1 cellular context compared by ENCODE assay signal in the genomic region with DNA sequence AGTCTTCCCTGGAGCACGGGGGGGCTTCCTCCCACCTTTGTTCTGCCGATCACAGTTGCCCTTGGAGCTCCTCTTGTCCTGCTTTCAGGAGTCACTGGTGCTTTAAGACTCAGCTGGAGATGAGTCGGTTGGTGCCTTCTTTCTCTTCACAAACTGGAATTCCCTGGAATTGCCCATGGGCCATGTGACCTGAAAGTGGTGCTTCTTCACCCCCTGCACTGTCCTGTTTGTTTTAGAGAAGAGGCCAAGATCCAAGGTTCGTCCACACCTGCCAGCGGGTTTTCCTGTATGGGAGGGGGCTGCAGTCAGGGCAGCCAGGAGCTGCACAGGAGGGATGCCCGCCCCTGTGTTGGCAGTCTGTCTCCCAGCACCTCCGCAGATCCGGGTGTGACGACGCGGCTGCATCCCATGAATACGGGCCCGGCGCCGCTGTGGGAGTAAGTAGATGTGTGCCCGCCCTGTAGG.
TF ChIP-seq lines count a peak whose summit lies in the region.

No MANE protein-coding gene starts in this region.

TF ChIP-seq in HepG2, 621 proteins besides CTCF, POLR2A, EP300 and RAD21 (continued from another document and continues in another):
- TF ChIP-seq MLX (CRISPR knock-in tag; IDR thresholded peaks at IDR 0.05) (peak; percentile 73; the same call in 1 of the 2 replicates), ZBED4 (CRISPR knock-in tag; IDR thresholded peaks at IDR 0.05; ENCODE audit: borderline replicate concordance) (no peak), ZNF468 (CRISPR knock-in tag; IDR thresholded peaks at IDR 0.05) (no peak), ZNF747 (CRISPR knock-in tag; IDR thresholded peaks at IDR 0.05; ENCODE audit: borderline replicate concordance) (0 out of 2 replicates have a peak, but pooled peaks have one; percentile 26), MATR3 (CRISPR knock-in tag; IDR thresholded peaks at IDR 0.05) (no peak), ZNF33A (CRISPR knock-in tag; IDR thresholded peaks at IDR 0.05; ENCODE audit: borderline replicate concordance) (no peak), CHCHD3 (CRISPR knock-in tag; IDR thresholded peaks at IDR 0.05) (no peak), HIVEP1 (CRISPR knock-in tag; IDR thresholded peaks at IDR 0.05) (peak; percentile 86; the same call in 1 of the 2 replicates), EZH2 (conservative IDR thresholded peaks at IDR 0.05; ENCODE audit: low read depth, low read length) (no peak), ZBTB8A (CRISPR knock-in tag; IDR thresholded peaks at IDR 0.05; ENCODE audit: borderline replicate concordance, low read depth) (no peak), KDM4B (CRISPR knock-in tag; IDR thresholded peaks at IDR 0.05) (no peak), ZNF83 (CRISPR knock-in tag; IDR thresholded peaks at IDR 0.05; ENCODE audit: borderline replicate concordance) (no peak), ZFP36L1 (CRISPR knock-in tag; IDR thresholded peaks at IDR 0.05) (no peak), FUBP1 (CRISPR knock-in tag; IDR thresholded peaks at IDR 0.05; ENCODE audit: borderline replicate concordance) (no peak), SRY (CRISPR knock-in tag; IDR thresholded peaks at IDR 0.05) (no peak), ZNF121 (CRISPR knock-in tag; IDR thresholded peaks at IDR 0.05) (no peak), ZBTB3 (CRISPR knock-in tag; IDR thresholded peaks at IDR 0.05; ENCODE audit: borderline replicate concordance, low read depth) (no peak), TBX3 (IDR thresholded peaks at IDR 0.05; ENCODE audit: borderline replicate concordance) (no peak), REL (CRISPR knock-in tag; conservative IDR thresholded peaks at IDR 0.05) (no peak), NRL (CRISPR knock-in tag; IDR thresholded peaks at IDR 0.05; ENCODE audit: borderline replicate concordance) (no peak), FIP1L1 (IDR thresholded peaks at IDR 0.05; ENCODE audit: borderline replicate concordance, insufficient read depth, low read depth, low read length) (no peak), NBN (conservative IDR thresholded peaks at IDR 0.05) (no peak), CHD4 (IDR thresholded peaks at IDR 0.05; ENCODE audit: borderline replicate concordance, low read length) (no peak), NFKB2 (CRISPR knock-in tag; IDR thresholded peaks at IDR 0.05; ENCODE audit: borderline replicate concordance) (no peak; the same call in 1 of the 2 replicates), ZNF24 (IDR thresholded peaks at IDR 0.05) (no peak), MAFF (IDR thresholded peaks at IDR 0.05; ENCODE audit: low read depth, low read length) (no peak)
- TF ChIP-seq, protein P1, sequence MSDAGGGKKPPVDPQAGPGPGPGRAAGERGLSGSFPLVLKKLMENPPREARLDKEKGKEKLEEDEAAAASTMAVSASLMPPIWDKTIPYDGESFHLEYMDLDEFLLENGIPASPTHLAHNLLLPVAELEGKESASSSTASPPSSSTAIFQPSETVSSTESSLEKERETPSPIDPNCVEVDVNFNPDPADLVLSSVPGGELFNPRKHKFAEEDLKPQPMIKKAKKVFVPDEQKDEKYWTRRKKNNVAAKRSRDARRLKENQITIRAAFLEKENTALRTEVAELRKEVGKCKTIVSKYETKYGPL (CRISPR knock-in tag; IDR thresholded peaks at IDR 0.05): no peak
- TF ChIP-seq, protein P2, sequence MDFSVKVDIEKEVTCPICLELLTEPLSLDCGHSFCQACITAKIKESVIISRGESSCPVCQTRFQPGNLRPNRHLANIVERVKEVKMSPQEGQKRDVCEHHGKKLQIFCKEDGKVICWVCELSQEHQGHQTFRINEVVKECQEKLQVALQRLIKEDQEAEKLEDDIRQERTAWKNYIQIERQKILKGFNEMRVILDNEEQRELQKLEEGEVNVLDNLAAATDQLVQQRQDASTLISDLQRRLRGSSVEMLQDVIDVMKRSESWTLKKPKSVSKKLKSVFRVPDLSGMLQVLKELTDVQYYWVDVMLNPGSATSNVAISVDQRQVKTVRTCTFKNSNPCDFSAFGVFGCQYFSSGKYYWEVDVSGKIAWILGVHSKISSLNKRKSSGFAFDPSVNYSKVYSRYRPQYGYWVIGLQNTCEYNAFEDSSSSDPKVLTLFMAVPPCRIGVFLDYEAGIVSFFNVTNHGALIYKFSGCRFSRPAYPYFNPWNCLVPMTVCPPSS (IDR thresholded peaks at IDR 0.05): no peak
- TF ChIP-seq, protein P3, sequence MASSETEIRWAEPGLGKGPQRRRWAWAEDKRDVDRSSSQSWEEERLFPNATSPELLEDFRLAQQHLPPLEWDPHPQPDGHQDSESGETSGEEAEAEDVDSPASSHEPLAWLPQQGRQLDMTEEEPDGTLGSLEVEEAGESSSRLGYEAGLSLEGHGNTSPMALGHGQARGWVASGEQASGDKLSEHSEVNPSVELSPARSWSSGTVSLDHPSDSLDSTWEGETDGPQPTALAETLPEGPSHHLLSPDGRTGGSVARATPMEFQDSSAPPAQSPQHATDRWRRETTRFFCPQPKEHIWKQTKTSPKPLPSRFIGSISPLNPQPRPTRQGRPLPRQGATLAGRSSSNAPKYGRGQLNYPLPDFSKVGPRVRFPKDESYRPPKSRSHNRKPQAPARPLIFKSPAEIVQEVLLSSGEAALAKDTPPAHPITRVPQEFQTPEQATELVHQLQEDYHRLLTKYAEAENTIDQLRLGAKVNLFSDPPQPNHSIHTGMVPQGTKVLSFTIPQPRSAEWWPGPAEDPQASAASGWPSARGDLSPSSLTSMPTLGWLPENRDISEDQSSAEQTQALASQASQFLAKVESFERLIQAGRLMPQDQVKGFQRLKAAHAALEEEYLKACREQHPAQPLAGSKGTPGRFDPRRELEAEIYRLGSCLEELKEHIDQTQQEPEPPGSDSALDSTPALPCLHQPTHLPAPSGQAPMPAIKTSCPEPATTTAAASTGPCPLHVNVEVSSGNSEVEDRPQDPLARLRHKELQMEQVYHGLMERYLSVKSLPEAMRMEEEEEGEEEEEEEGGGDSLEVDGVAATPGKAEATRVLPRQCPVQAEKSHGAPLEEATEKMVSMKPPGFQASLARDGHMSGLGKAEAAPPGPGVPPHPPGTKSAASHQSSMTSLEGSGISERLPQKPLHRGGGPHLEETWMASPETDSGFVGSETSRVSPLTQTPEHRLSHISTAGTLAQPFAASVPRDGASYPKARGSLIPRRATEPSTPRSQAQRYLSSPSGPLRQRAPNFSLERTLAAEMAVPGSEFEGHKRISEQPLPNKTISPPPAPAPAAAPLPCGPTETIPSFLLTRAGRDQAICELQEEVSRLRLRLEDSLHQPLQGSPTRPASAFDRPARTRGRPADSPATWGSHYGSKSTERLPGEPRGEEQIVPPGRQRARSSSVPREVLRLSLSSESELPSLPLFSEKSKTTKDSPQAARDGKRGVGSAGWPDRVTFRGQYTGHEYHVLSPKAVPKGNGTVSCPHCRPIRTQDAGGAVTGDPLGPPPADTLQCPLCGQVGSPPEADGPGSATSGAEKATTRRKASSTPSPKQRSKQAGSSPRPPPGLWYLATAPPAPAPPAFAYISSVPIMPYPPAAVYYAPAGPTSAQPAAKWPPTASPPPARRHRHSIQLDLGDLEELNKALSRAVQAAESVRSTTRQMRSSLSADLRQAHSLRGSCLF (CRISPR knock-in tag; IDR thresholded peaks at IDR 0.05; ENCODE audit: borderline replicate concordance): no peak
- TF ChIP-seq, protein P4, sequence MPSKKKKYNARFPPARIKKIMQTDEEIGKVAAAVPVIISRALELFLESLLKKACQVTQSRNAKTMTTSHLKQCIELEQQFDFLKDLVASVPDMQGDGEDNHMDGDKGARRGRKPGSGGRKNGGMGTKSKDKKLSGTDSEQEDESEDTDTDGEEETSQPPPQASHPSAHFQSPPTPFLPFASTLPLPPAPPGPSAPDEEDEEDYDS (CRISPR knock-in tag; IDR thresholded peaks at IDR 0.05): 0 out of 2 replicates have a peak, but pooled peaks have one; percentile 13
- TF ChIP-seq, protein P5, sequence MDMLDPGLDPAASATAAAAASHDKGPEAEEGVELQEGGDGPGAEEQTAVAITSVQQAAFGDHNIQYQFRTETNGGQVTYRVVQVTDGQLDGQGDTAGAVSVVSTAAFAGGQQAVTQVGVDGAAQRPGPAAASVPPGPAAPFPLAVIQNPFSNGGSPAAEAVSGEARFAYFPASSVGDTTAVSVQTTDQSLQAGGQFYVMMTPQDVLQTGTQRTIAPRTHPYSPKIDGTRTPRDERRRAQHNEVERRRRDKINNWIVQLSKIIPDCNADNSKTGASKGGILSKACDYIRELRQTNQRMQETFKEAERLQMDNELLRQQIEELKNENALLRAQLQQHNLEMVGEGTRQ (IDR thresholded peaks at IDR 0.05; ENCODE audit: low read depth, low read length): peak; percentile 42; the same call in 1 of the 2 replicates
- TF ChIP-seq, protein P5 (CRISPR knock-in tag; IDR thresholded peaks at IDR 0.05; ENCODE audit: borderline replicate concordance): peak; percentile 88; the same call in 1 of the 2 replicates
- TF ChIP-seq, protein P6, sequence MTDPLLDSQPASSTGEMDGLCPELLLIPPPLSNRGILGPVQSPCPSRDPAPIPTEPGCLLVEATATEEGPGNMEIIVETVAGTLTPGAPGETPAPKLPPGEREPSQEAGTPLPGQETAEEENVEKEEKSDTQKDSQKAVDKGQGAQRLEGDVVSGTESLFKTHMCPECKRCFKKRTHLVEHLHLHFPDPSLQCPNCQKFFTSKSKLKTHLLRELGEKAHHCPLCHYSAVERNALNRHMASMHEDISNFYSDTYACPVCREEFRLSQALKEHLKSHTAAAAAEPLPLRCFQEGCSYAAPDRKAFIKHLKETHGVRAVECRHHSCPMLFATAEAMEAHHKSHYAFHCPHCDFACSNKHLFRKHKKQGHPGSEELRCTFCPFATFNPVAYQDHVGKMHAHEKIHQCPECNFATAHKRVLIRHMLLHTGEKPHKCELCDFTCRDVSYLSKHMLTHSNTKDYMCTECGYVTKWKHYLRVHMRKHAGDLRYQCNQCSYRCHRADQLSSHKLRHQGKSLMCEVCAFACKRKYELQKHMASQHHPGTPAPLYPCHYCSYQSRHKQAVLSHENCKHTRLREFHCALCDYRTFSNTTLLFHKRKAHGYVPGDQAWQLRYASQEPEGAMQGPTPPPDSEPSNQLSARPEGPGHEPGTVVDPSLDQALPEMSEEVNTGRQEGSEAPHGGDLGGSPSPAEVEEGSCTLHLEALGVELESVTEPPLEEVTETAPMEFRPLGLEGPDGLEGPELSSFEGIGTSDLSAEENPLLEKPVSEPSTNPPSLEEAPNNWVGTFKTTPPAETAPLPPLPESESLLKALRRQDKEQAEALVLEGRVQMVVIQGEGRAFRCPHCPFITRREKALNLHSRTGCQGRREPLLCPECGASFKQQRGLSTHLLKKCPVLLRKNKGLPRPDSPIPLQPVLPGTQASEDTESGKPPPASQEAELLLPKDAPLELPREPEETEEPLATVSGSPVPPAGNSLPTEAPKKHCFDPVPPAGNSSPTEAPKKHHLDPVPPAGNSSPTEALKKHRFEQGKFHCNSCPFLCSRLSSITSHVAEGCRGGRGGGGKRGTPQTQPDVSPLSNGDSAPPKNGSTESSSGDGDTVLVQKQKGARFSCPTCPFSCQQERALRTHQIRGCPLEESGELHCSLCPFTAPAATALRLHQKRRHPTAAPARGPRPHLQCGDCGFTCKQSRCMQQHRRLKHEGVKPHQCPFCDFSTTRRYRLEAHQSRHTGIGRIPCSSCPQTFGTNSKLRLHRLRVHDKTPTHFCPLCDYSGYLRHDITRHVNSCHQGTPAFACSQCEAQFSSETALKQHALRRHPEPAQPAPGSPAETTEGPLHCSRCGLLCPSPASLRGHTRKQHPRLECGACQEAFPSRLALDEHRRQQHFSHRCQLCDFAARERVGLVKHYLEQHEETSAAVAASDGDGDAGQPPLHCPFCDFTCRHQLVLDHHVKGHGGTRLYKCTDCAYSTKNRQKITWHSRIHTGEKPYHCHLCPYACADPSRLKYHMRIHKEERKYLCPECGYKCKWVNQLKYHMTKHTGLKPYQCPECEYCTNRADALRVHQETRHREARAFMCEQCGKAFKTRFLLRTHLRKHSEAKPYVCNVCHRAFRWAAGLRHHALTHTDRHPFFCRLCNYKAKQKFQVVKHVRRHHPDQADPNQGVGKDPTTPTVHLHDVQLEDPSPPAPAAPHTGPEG (CRISPR knock-in tag; IDR thresholded peaks at IDR 0.05): no peak
